ENCODE assay signal across 13 cellular contexts in the genomic region with DNA sequence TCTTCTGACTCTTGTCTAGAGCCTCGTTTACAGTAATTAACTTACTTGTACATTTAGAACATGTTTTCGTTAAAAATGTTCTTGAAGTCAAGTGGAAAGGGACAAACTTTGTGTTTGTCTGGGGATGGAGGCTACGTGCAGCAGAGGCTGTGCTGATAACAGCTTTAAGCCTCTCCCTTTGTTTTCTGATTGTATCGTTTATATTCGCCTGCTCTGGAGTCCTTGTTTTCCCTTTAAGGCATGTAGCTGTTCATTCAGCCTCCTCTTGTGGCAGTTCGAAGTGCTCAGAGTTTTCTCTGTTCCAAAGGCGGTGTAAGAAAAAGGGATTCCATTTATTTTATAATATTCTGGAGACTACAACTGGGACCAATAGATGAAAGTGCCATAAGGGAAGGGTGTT. TPM values are rescaled to one million over a fixed set of nuclear protein-coding genes. Genes with fewer than 3 reads are reported as not detected.
A peak's percentile ranks its signal among the peaks of the same experiment; 100 is the strongest.
DNase-seq lines count a peak whose midpoint lies in the region; ATAC-seq, FAIRE-seq and TF ChIP-seq lines count a peak whose summit lies in the region.
"Had no signal": no experiment of that assay in that cellular context is flagged by ENCODE, and none has a peak within 500 bp of the region (broad histone marks: within the 10 kb centered on the region; RNA-seq: fewer than 3 reads in every experiment).

No MANE protein-coding gene starts in this region.

- H3K27me3 Mint-ChIP-seq in activated CD4-positive, alpha-beta T cell treated with anti-CD3 and anti-CD28 coated beads for 36 hours: peaks cover 5% of the 10 kb centered on the region
- peaks cover 16% of the 10 kb centered on the region for H3K27me3 Mint-ChIP-seq in activated CD4-positive, alpha-beta T cell treated with anti-CD3 and anti-CD28 coated beads, Interleukin-2, amount 10 ng/mL, durations not matched to agents 7 days and 5 days
- H3K27me3 Mint-ChIP-seq in endodermal cell (ENCODE audit: insufficient read depth): no peaks in the 10 kb centered on the region

- intact Hi-C loops in activated CD4-positive, alpha-beta T cell treated with anti-CD3 and anti-CD28 coated beads for 36 hours (cut with DNase I, micrococcal nuclease): loop anchor here (5.0 kb wide), 2 partner anchors 177 to 308 kb away; partner anchors contain the start of gene ATOX1 (in 1 of the 2)

- no peak overlapping the region for H3K9ac ChIP-seq in endodermal cell (ENCODE audit: extremely low read depth, low read length, poor library complexity, severe bottlenecking)

- H3K4me3 ChIP-seq in Peyer's patch (peak overlapping the region in 3 of 4 donors; percentile 80 to 92 (median 82)), endodermal cell (ENCODE audit: low read length) (peak overlapping the region; percentile 91), small intestine (ENCODE audit: low read depth in 1 of 2, low read length in 2 of 2) (peak overlapping the region in 1 of 2 donors; percentile 71)

- peak overlapping the region; percentile 93 for H3K4me3 Mint-ChIP-seq in activated CD4-positive, alpha-beta T cell treated with anti-CD3 and anti-CD28 coated beads for 36 hours
- H3K4me3 Mint-ChIP-seq in activated CD4-positive, alpha-beta T cell treated with anti-CD3 and anti-CD28 coated beads, Interleukin-2, amount 10 ng/mL, durations not matched to agents 7 days and 5 days: no peak overlapping the region
- H3K4me3 Mint-ChIP-seq in endodermal cell: peak overlapping the region; percentile 78

- CTCF ChIA-PET in activated CD4-positive, alpha-beta T cell treated with anti-CD3 and anti-CD28 coated beads for 36 hours (lab: Charles Lee): interaction anchor here (0.8 to 3.9 kb wide), 6 partner anchors 9 to 203 kb away, joined by 3 to 42 read pairs (median 4); no protein-coding TSS in a partner anchor
- CTCF ChIA-PET in activated CD4-positive, alpha-beta T cell treated with anti-CD3 and anti-CD28 coated beads, Interleukin-2, amount 10 ng/mL, durations not matched to agents 7 days and 5 days (lab: Charles Lee): interaction anchor here (0.6 to 2.9 kb wide), 4 partner anchors 10 to 235 kb away, joined by 4 to 23 read pairs (median 6); no protein-coding TSS in a partner anchor

- TF ChIP-seq CTCF in Peyer's patch (IDR thresholded peaks at IDR 0.05) (no peak), endodermal cell (conservative IDR thresholded peaks at IDR 0.05) (no peak)

- H3K4me1 Mint-ChIP-seq in activated CD4-positive, alpha-beta T cell treated with anti-CD3 and anti-CD28 coated beads for 36 hours: peaks cover 22% of the 10 kb centered on the region
- H3K4me1 Mint-ChIP-seq in activated CD4-positive, alpha-beta T cell treated with anti-CD3 and anti-CD28 coated beads, Interleukin-2, amount 10 ng/mL, durations not matched to agents 7 days and 5 days: peaks cover 17% of the 10 kb centered on the region
- peaks cover 25% of the 10 kb centered on the region for H3K4me1 Mint-ChIP-seq in endodermal cell

- H3K4me1 ChIP-seq in Peyer's patch (peaks cover 0 to 54% (median 0%) of the 10 kb centered on the region in 4 donors), endodermal cell (ENCODE audit: control insufficient read depth, insufficient read depth, low read length) (peaks cover 3% of the 10 kb centered on the region), small intestine (ENCODE audit: control insufficient read depth in 2 of 2, insufficient read depth in 1 of 2, low read depth in 1 of 2, low read length in 1 of 2) (peaks cover 2 to 6% of the 10 kb centered on the region in 2 donors)

- no peak overlapping the region for H3K27ac Mint-ChIP-seq in activated CD4-positive, alpha-beta T cell treated with anti-CD3 and anti-CD28 coated beads for 36 hours
- no peak overlapping the region for H3K27ac Mint-ChIP-seq in activated CD4-positive, alpha-beta T cell treated with anti-CD3 and anti-CD28 coated beads, Interleukin-2, amount 10 ng/mL, durations not matched to agents 7 days and 5 days
- no peak overlapping the region for H3K27ac Mint-ChIP-seq in endodermal cell

- POLR2A ChIA-PET in activated CD4-positive, alpha-beta T cell treated with anti-CD3 and anti-CD28 coated beads for 36 hours (lab: Charles Lee): no interaction called here
- POLR2A ChIA-PET in activated CD4-positive, alpha-beta T cell treated with anti-CD3 and anti-CD28 coated beads, Interleukin-2, amount 10 ng/mL, durations not matched to agents 7 days and 5 days (lab: Charles Lee): interaction anchor here (0.6 kb wide), 1 partner anchor 50 kb away, joined by 4 read pairs; no protein-coding TSS in a partner anchor

- H3K9me3 Mint-ChIP-seq in activated CD4-positive, alpha-beta T cell treated with anti-CD3 and anti-CD28 coated beads for 36 hours (ENCODE audit: low read depth): no peaks in the 10 kb centered on the region
- no peaks in the 10 kb centered on the region for H3K9me3 Mint-ChIP-seq in activated CD4-positive, alpha-beta T cell treated with anti-CD3 and anti-CD28 coated beads, Interleukin-2, amount 10 ng/mL, durations not matched to agents 7 days and 5 days
- no peaks in the 10 kb centered on the region for H3K9me3 Mint-ChIP-seq in endodermal cell

- TF ChIP-seq POLR2A in Peyer's patch (IDR thresholded peaks at IDR 0.05) (no peak), H54 (IDR thresholded peaks at IDR 0.05; ENCODE audit: low read depth, low read length) (no peak)

- ATAC-seq in activated CD4-positive, alpha-beta T cell treated with anti-CD3 and anti-CD28 coated beads for 36 hours: no peak

- FAIRE-seq in small intestine (lab: Jason Lieb, UNC): no peak
- FAIRE-seq in H54 (lab: Jason Lieb, UNC): no peak

- H3K9me3 ChIP-seq in Peyer's patch (no peaks in the 10 kb centered on the region), endodermal cell (ENCODE audit: control insufficient read depth, low read length) (no peaks in the 10 kb centered on the region), small intestine (ENCODE audit: control insufficient read depth, low read depth) (no peaks in the 10 kb centered on the region)

- H3K36me3 Mint-ChIP-seq in activated CD4-positive, alpha-beta T cell treated with anti-CD3 and anti-CD28 coated beads for 36 hours (ENCODE audit: low read depth): no peaks in the 10 kb centered on the region
- no peaks in the 10 kb centered on the region for H3K36me3 Mint-ChIP-seq in activated CD4-positive, alpha-beta T cell treated with anti-CD3 and anti-CD28 coated beads, Interleukin-2, amount 10 ng/mL, durations not matched to agents 7 days and 5 days (ENCODE audit: low read depth)
- peaks cover 6% of the 10 kb centered on the region for H3K36me3 Mint-ChIP-seq in endodermal cell (ENCODE audit: low read depth)

- H3K36me3 ChIP-seq in Peyer's patch (no peaks in the 10 kb centered on the region), endodermal cell (ENCODE audit: control insufficient read depth, insufficient read depth, low read length) (peaks cover 3% of the 10 kb centered on the region), small intestine (ENCODE audit: control insufficient read depth in 2 of 2, insufficient read depth in 2 of 2, low read length in 2 of 2) (no peaks in the 10 kb centered on the region)

- no peak for DNase-seq in activated CD4-positive, alpha-beta T cell treated with anti-CD3 and anti-CD28 coated beads for 36 hours
- no peak for DNase-seq in activated CD4-positive, alpha-beta T cell treated with anti-CD3 and anti-CD28 coated beads, Interleukin-2, amount 10 ng/mL, durations not matched to agents 7 days and 5 days
- DNase-seq in Peyer's patch (no peak), endodermal cell (no peak), small intestine (peak; percentile 35), H54 (ENCODE audit: insufficient read length, low spot score) (no peak), NCI-H2081 (lab: John Stamatoyannopoulos, UW) (no peak), putamen (ENCODE audit: low spot score) (no peak)
- DNase-seq: GF-D8, GOT3, islet precursor cell, NCI-H1048 had no signal

- 69 to 75% methylated on average over 4 to 7 of the region's 7 CpGs for WGBS in endodermal cell (ENCODE audit: insufficient coverage in 1 of 2, insufficient read length in 1 of 2), 2 experiments
- 13 to 50% (median 47%) methylated on average over 7 of the region's 7 CpGs for WGBS in small intestine, 3 donors

- H3K27ac ChIP-seq in Peyer's patch: peak overlapping the region in 1 of 4 donors; percentile 22
- H3K27ac ChIP-seq in endodermal cell (ENCODE audit: low read depth, low read length): no peak overlapping the region
- peak overlapping the region in 1 of 2 donors; percentile 20 for H3K27ac ChIP-seq in small intestine (ENCODE audit: low read depth in 1 of 2, low read length in 1 of 2)
- H3K27ac ChIP-seq: epithelial cell of prostate had no signal

- H3K27me3 ChIP-seq in Peyer's patch (no peaks in the 10 kb centered on the region), endodermal cell (ENCODE audit: control insufficient read depth, insufficient read depth, low read length, poor library complexity, severe bottlenecking) (no peaks in the 10 kb centered on the region), small intestine (ENCODE audit: control insufficient read depth in 2 of 2, insufficient read depth in 2 of 2, low read length in 2 of 2) (no peaks in the 10 kb centered on the region)

RNA-seq across cellular contexts. Expression of gene SLC36A1, which starts 1.9 kb away (rescaled TPM):
- total RNA-seq in activated CD4-positive, alpha-beta T cell treated with anti-CD3 and anti-CD28 coated beads for 36 hours: 1 to 10 TPM; 3.4 to 4.4 TPM
- 1 to 10 TPM; 5.8 TPM for total RNA-seq in activated CD4-positive, alpha-beta T cell treated with anti-CD3 and anti-CD28 coated beads, Interleukin-2, amount 10 ng/mL, durations not matched to agents 7 days and 5 days
- total RNA-seq in Peyer's patch (100 to 1,000 TPM in 2 of 4 donors, 10 to 100 TPM in 2; 23.9 to 171 (median 107) TPM), endodermal cell (10 to 100 TPM; 15.4 to 33.3 TPM)
- polyA plus RNA-seq in endodermal cell (2013, experiment 1 of 2): 10.9 TPM
- 8.0 TPM for polyA plus RNA-seq in endodermal cell (2013, experiment 2 of 2)
- polyA plus RNA-seq in small intestine: 10 to 100 TPM; 10.6 to 36.5 (median 14.3) TPM
